In the genomic region with DNA sequence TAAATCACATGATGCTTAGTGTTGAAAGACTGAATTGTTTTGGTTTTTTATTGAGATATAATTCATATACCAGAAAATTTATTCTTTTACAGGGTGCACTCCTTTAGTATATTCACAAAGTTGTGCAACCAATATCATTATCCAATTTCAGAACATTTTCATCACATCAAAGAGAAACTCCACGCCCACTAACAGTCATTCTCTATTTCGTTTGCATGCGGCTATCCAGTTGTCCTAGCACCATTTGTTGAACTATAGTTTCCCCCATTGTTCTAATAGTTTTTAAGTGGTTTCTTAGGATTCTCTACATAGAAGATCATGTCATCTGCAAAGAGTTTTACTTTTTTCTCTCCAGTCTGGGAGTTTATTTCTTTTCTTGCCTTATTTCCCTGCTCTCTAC, we compare ENCODE assay signal across 13 cellular contexts. TPM values are rescaled to one million over a fixed set of nuclear protein-coding genes. Genes with fewer than 3 reads are reported as not detected.
DNase-seq lines count a peak whose midpoint lies in the region; ATAC-seq, FAIRE-seq and TF ChIP-seq lines count a peak whose summit lies in the region.
"Had no signal": no experiment of that assay in that cellular context is flagged by ENCODE, and none has a peak within 500 bp of the region (broad histone marks: within the 10 kb centered on the region; RNA-seq: fewer than 3 reads in every experiment).

No MANE protein-coding gene starts in this region.

- peaks cover 38 to 50% of the 10 kb centered on the region in 2 donors for H3K4me1 Mint-ChIP-seq in natural killer cell

- H3K27me3 ChIP-seq in A673 (replicated peaks; ENCODE audit: insufficient read depth, low read depth, low read length, poor library complexity) (no peaks in the 10 kb centered on the region), GM12878 (replicated peaks in 1 of 2; ENCODE audit: control insufficient read depth in 2 of 2, insufficient read depth in 2 of 2, low read length in 1 of 2) (no peaks in the 10 kb centered on the region), small intestine (ENCODE audit: control insufficient read depth in 2 of 2, insufficient read depth in 2 of 2, low read length in 2 of 2) (no peaks in the 10 kb centered on the region)
- H3K27me3 ChIP-seq: brain microvascular endothelial cell had no signal

- peaks cover 85% of the 10 kb centered on the region for H3K79me2 ChIP-seq in GM12878 (ENCODE audit: control insufficient read depth, insufficient read depth, low read length)

- H3K9me3 ChIP-seq in A673 (ENCODE audit: low read depth, low read length, poor library complexity, severe bottlenecking), result no peaks in the 10 kb centered on the region
- H3K9me3 ChIP-seq in GM12878 (replicated peaks; ENCODE audit: control insufficient read depth, insufficient read depth, low read length), result no peaks in the 10 kb centered on the region
- no peaks in the 10 kb centered on the region for H3K9me3 ChIP-seq in small intestine (ENCODE audit: control insufficient read depth, low read depth)

- in situ Hi-C loops in GM12878 (cut with MboI), result no loop called here

- POLR2A ChIA-PET in A673 (lab: Charles Lee; ENCODE audit: low non-redundant PET), result no interaction called here
- POLR2A ChIA-PET in GM12878 (lab: Charles Lee), result interaction anchor here (0.6 to 7.2 kb wide), 7 partner anchors 13 to 338 kb away, joined by 5 to 67 read pairs (median 6); partner anchors contain the start of gene MAPKBP1

- H3K4me3 Mint-ChIP-seq in natural killer cell, result no peak overlapping the region

- BruUV-seq in A673 (replicated peaks; lab: Mats Ljungman, UMichigan) (no TSS peak), GM12878 (replicated peaks; lab: Mats Ljungman, UMichigan) (no TSS peak)

- H3K27ac ChIP-seq in A673 (ENCODE audit: low read depth, low read length, poor library complexity, severe bottlenecking), result peak overlapping the region; percentile 79
- peak overlapping the region; percentile 100 for H3K27ac ChIP-seq in GM12878 (ENCODE audit: control insufficient read depth, insufficient read depth)
- no peak overlapping the region for H3K27ac ChIP-seq in small intestine (ENCODE audit: low read depth in 1 of 2, low read length in 1 of 2)
- H3K27ac ChIP-seq: brain microvascular endothelial cell had no signal

- H3K4me2 ChIP-seq in GM12878 (ENCODE audit: control insufficient read depth, insufficient read depth), result peak overlapping the region; percentile 91

- H2AFZ ChIP-seq in GM12878 (ENCODE audit: control insufficient read depth, low read depth, low read length), result no peak overlapping the region

- CTCF ChIA-PET in A673 (lab: Charles Lee) (no interaction called here), GM12878 (lab: Yijun Ruan, JAX) (interaction anchor here (2.6 to 3.9 kb wide), 3 partner anchors 11 to 64 kb away, joined by 11 to 27 read pairs (median 13); no protein-coding TSS in a partner anchor)

- RAD21 ChIA-PET in GM12878 (lab: Charles Lee; ENCODE audit: unreplicated experiment), result interaction anchor here (0.7 to 9.0 kb wide), 5 partner anchors 11 to 64 kb away, joined by 3 to 97 read pairs (median 5); no protein-coding TSS in a partner anchor

- 6% methylated on average over 3 of the region's 3 CpGs for WGBS in GM12878 (ENCODE audit: insufficient coverage, insufficient replicate concordance, low lambda C conversion rate, missing lambda C conversion rate)
- 74 to 94% (median 82%) methylated on average over 3 of the region's 3 CpGs for WGBS in small intestine, 3 donors

- DNase-seq in A673 (ENCODE audit: low spot score) (peak; percentile 26), GM18507 (ENCODE audit: extremely low spot score, insufficient read length, low read depth) (no peak), GM12878 (ENCODE audit: low read depth, low spot score) (peak; percentile 28), natural killer cell (no peak), small intestine (no peak), hepatic stellate cell (ENCODE audit: low spot score) (no peak)
- DNase-seq: activated CD4-positive, CD25-positive, alpha-beta regulatory T cell treated with anti-CD3 and anti-CD28 coated beads, Interleukin-2, amount 50 U/mL, for 72 hours; brain microvascular endothelial cell; glutamatergic neuron; H7; NK-92 treated with Interleukin-12 subunit alpha and Interleukin-12 subunit beta, amount 100 ng/mL, for 24 hours had no signal

- H3K36me3 ChIP-seq in A673 (ENCODE audit: insufficient read depth, low read length, poor library complexity, severe bottlenecking) (no peaks in the 10 kb centered on the region), GM12878 (ENCODE audit: control insufficient read depth in 2 of 2, insufficient read depth in 2 of 2, low read length in 1 of 2) (peaks cover 0 to 14% of the 10 kb centered on the region in 2 experiments; a peak in 2 of 4 replicates), small intestine (ENCODE audit: control insufficient read depth in 2 of 2, insufficient read depth in 2 of 2, low read length in 2 of 2) (no peaks in the 10 kb centered on the region)
- H3K36me3 ChIP-seq: brain microvascular endothelial cell had no signal

- H3K9me3 Mint-ChIP-seq in natural killer cell, result no peaks in the 10 kb centered on the region

- peak overlapping the region; percentile 98 for H3K9ac ChIP-seq in GM12878 (ENCODE audit: control insufficient read depth, insufficient read depth, low read length)

- no peaks in the 10 kb centered on the region for H4K20me1 ChIP-seq in GM12878 (ENCODE audit: control insufficient read depth, insufficient read depth)

- FAIRE-seq in GM18507 (lab: Jason Lieb, UNC), result peak; percentile 51
- peak; percentile 38 for FAIRE-seq in GM12878 (lab: Jason Lieb, UNC)
- no peak for FAIRE-seq in small intestine (lab: Jason Lieb, UNC)

- peak overlapping the region; percentile 62 to 86 for H3K27ac Mint-ChIP-seq in natural killer cell

- TF ChIP-seq POLR2A in GM12878 (IDR thresholded peaks at IDR 0.05; ENCODE audit: low read depth, low read length), result no peak

- TF ChIP-seq EP300 in GM12878 (IDR thresholded peaks at IDR 0.05; ENCODE audit: borderline replicate concordance in 1 of 2, control insufficient read depth in 1 of 2, low read depth in 2 of 2, low read length in 2 of 2), result no peak

- TF ChIP-seq RAD21 in GM12878 (IDR thresholded peaks at IDR 0.05; ENCODE audit: insufficient read depth, low read depth, low read length), result no peak

- peak; percentile 3; the same call in 1 of the 3 replicates for ATAC-seq in GM12878
- ATAC-seq in natural killer cell, result no peak
- no peak for ATAC-seq in HG02588 (IDR thresholded peaks at IDR 0.05; ENCODE audit: unreplicated experiment)
- no peak for ATAC-seq in HG03565 (IDR thresholded peaks at IDR 0.05; ENCODE audit: unreplicated experiment)

- no peak overlapping the region for H3K4me3 ChIP-seq in A673 (ENCODE audit: low read depth, low read length, poor library complexity, severe bottlenecking)
- peak overlapping the region; percentile 93 for H3K4me3 ChIP-seq in GM12878
- H3K4me3 ChIP-seq in small intestine (ENCODE audit: low read depth in 1 of 2, low read length in 2 of 2), result no peak overlapping the region

- no peaks in the 10 kb centered on the region for H3K36me3 Mint-ChIP-seq in natural killer cell

- intact Hi-C loops in A673 (cut with micrococcal nuclease; ENCODE audit: unreplicated experiment), result no loop called here
- intact Hi-C loops in GM12878 (cut with micrococcal nuclease; ENCODE audit: unreplicated experiment), result no loop called here
- intact Hi-C loops in natural killer cell (cut with micrococcal nuclease), result no loop called here

- peaks cover 0 to 1% of the 10 kb centered on the region in 2 donors for H3K27me3 Mint-ChIP-seq in natural killer cell (ENCODE audit: low read depth in 2 of 2)

- peaks cover 50% of the 10 kb centered on the region for H3K4me1 ChIP-seq in A673 (ENCODE audit: insufficient read depth, low read length, poor library complexity, severe bottlenecking)
- H3K4me1 ChIP-seq in GM12878 (ENCODE audit: control insufficient read depth, insufficient read depth, low read length), result peaks cover 37% of the 10 kb centered on the region
- peaks cover 0 to 9% of the 10 kb centered on the region in 2 donors for H3K4me1 ChIP-seq in small intestine (ENCODE audit: control insufficient read depth in 2 of 2, insufficient read depth in 1 of 2, low read depth in 1 of 2, low read length in 1 of 2)

- TF ChIP-seq CTCF in A673 (conservative IDR thresholded peaks at IDR 0.05; ENCODE audit: low read depth, low read length) (no peak), GM12878 (IDR thresholded peaks at IDR 0.05 in 2 of 3, conservative IDR thresholded peaks at IDR 0.05 in 1 of 3; ENCODE audit: control insufficient read depth in 2 of 3, extremely low read depth in 1 of 3, insufficient read depth in 1 of 3, low read depth in 3 of 3, low read length in 3 of 3) (no peak), natural killer cell (IDR thresholded peaks at IDR 0.05) (no peak)

- SMC1A ChIA-PET in GM12878 (lab: Charles Lee; ENCODE audit: uncharacterized antibody, unreplicated experiment), result interaction anchor here (1.2 to 9.7 kb wide), 4 partner anchors 13 to 195 kb away, joined by 3 to 179 read pairs (median 34); partner anchors contain the start of gene MAPKBP1

RNA-seq across cellular contexts. Expression of gene EHD4, which starts 3.6 kb away (rescaled TPM):
- total RNA-seq in A673 (2021), result 27.3 and 29.4 TPM in 2 replicates
- total RNA-seq in GM12878 (2013; cell fraction: nucleolus; rRNA removed), result 41.9 and 43.4 TPM in 2 replicates
- 48.2 and 49.6 TPM in 2 replicates for total RNA-seq in GM12878 (2014; rRNA removed)
- 24.3 and 26.0 TPM in 2 replicates for total RNA-seq in GM12878 (2014; rRNA removed; fragmentation: Illumina TruSeq; extraction: Trizol)
- total RNA-seq in GM12878 (2021), result 52.1 and 53.2 TPM in 2 replicates
- 15.6 TPM for polyA plus RNA-seq in GM12878 (2011; ENCODE audit: low read depth)
- polyA plus RNA-seq in GM12878 (2011; rRNA removed), result 25.6 and 42.2 TPM in 2 replicates
- 45.7 and 57.3 TPM in 2 replicates for polyA plus RNA-seq in GM12878 (2011; cell fraction: cytosol; rRNA removed)
- 28.0 and 35.6 TPM in 2 replicates for polyA plus RNA-seq in GM12878 (2011; cell fraction: nucleus; rRNA removed)
- polyA plus RNA-seq in GM12878 (2012), result 26.7 and 28.7 TPM in 2 replicates
- polyA plus RNA-seq in GM12878 (2014; fragmentation: Illumina TruSeq; extraction: Trizol), result 18.9 and 29.3 TPM in 2 replicates
- polyA plus RNA-seq in GM12878 (2014; fragmentation: Nextera tagmentation; extraction: Ambion mirVana), result 1 to 10 TPM; 4.2 to 8.6 TPM
- 47.3 and 50.1 TPM in 2 replicates for polyA plus RNA-seq in GM12878 (2014; rRNA removed)
- 10 to 100 TPM; 60.7 to 62.9 TPM for polyA plus RNA-seq in GM12878 (2016; fragmentation: Nextera tagmentation; extraction: Ambion mirVana)
- polyA minus RNA-seq in GM12878 (2011; rRNA and poly(A)+ RNA removed), result 50.8 and 76.6 TPM in 2 replicates
- 28.7 and 30.8 TPM in 2 replicates for polyA minus RNA-seq in GM12878 (2011; cell fraction: cytosol; rRNA and poly(A)+ RNA removed)
- 36.1 and 67.5 TPM in 2 replicates for polyA minus RNA-seq in GM12878 (2011; cell fraction: nucleus; rRNA and poly(A)+ RNA removed)
- total RNA-seq in natural killer cell, result 10 to 100 TPM; 28.4 to 34.6 (median 31.7) TPM
- polyA plus RNA-seq in small intestine, result 10 to 100 TPM in 1 of 3 donors, 1 to 10 TPM in 2; 9.4 to 13.5 (median 9.5) TPM

RNA-seq across cellular contexts. Expression of gene PLA2G4E, which starts 52.1 kb away (rescaled TPM):
- total RNA-seq in A673 (2021) (not detected in 2 replicates), GM12878 (2014; rRNA removed) (0.06 TPM in 1 of 2 replicates, not detected in the other), GM12878 (2014; rRNA removed; fragmentation: Illumina TruSeq; extraction: Trizol) (0.05 TPM in 1 of 2 replicates, not detected in the other), GM12878 (2021) (0.05 and 0.11 TPM in 2 replicates), natural killer cell (not detected)
- 0.07 and 0.46 TPM in 2 replicates for total RNA-seq in GM12878 (2013; cell fraction: nucleolus; rRNA removed)
- not detected for polyA plus RNA-seq in GM12878 (2011; ENCODE audit: low read depth)
- polyA plus RNA-seq in GM12878 (2011; rRNA removed) (0.07 TPM in 2 replicates), GM12878 (2014; fragmentation: Illumina TruSeq; extraction: Trizol) (0.06 TPM in 1 of 2 replicates, not detected in the other), GM12878 (2014; fragmentation: Nextera tagmentation; extraction: Ambion mirVana) (not detected), GM12878 (2014; rRNA removed) (0.15 and 0.32 TPM in 2 replicates), GM12878 (2016; fragmentation: Nextera tagmentation; extraction: Ambion mirVana) (not detected), small intestine (under 1 TPM in 1 of 3 donors, not detected in 2; 0.13 TPM)
- polyA plus RNA-seq in GM12878 (2011; cell fraction: cytosol; rRNA removed), result 0.07 and 0.10 TPM in 2 replicates
- 0.21 and 0.28 TPM in 2 replicates for polyA plus RNA-seq in GM12878 (2011; cell fraction: nucleus; rRNA removed)
- 0.06 TPM in 1 of 2 replicates, not detected in the other for polyA plus RNA-seq in GM12878 (2012)
- 0.10 and 0.37 TPM in 2 replicates for polyA minus RNA-seq in GM12878 (2011; rRNA and poly(A)+ RNA removed)
- polyA minus RNA-seq in GM12878 (2011; cell fraction: cytosol; rRNA and poly(A)+ RNA removed), result not detected in 2 replicates
- not detected in 2 replicates for polyA minus RNA-seq in GM12878 (2011; cell fraction: nucleus; rRNA and poly(A)+ RNA removed)
- total RNA-seq: H7 had no signal

Comparison
In these comparisons a context has a peak if more than half of its experiments do, and no peak if none do; other contexts are left out.
1. DNase-seq: peak in A673 (single experiment) and GM12878 (single experiment); none in GM18507 (single experiment), natural killer cell (single experiment), small intestine (single experiment) and hepatic stellate cell (single experiment).
2. H3K27ac ChIP-seq: peak in A673 (single experiment) and GM12878 (single experiment); none in small intestine (0 of 2).